1 cellular context compared by ENCODE assay signal in the genomic region with DNA sequence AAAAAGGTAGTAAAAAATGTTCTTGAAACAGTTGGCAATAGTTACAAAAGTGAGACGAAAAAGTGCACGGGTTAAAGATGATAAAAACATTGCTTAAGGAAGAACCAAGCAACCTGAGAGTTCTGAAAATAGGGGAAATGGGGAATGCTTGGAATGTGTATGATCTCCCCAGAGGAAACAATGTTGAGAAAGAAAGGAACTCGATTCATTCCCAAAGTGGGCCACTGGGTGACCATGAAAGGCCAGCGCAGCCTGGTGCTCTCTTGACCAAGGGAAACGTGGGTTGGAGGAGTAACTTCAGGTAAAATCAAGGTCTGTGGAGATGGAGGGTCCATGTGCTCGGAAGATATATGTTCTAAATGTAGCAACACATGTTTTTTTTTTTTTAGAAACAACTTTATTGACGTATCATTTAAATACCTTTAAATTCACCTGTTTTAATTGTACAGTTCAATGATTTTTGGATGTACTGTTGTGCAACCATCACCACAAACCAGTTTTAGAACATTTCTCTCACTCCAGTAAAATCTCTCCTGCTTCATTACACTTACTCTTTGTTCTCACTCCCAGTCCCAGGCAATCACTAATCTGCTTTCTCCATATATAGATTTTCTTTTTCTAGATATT.
A peak's percentile ranks its signal among the peaks of the same experiment; 100 is the strongest.
TF ChIP-seq lines count a peak whose summit lies in the region.

No MANE protein-coding gene starts in this region.

TF ChIP-seq in H1, 55 proteins besides CTCF, POLR2A, EP300 and RAD21:
- no peak for TF ChIP-seq FOSL1 (IDR thresholded peaks at IDR 0.05; ENCODE audit: insufficient read depth, low read depth, low read length)
- peak; percentile 97 for TF ChIP-seq TEAD4 (IDR thresholded peaks at IDR 0.05; ENCODE audit: low read depth, low read length)
